In genomic region chr14:50533314-50533705, GRCh38 we compare ENCODE assay signal across 8 cellular contexts. TPM values are rescaled to one million over a fixed set of nuclear protein-coding genes. Genes with fewer than 3 reads are reported as not detected.
DNase-seq lines count a peak whose midpoint lies in the region; ATAC-seq, FAIRE-seq and TF ChIP-seq lines count a peak whose summit lies in the region.

No MANE protein-coding gene starts in this region.

- H3K4me1 ChIP-seq in thoracic aorta (ENCODE audit: control insufficient read depth in 1 of 2, low read depth in 2 of 2): peaks cover 10 to 39% of the 10 kb centered on the region in 2 donors

- no peaks in the 10 kb centered on the region for H3K27me3 Mint-ChIP-seq in activated CD4-positive, alpha-beta T cell treated with anti-CD3 and anti-CD28 coated beads for 36 hours
- H3K27me3 Mint-ChIP-seq in immature natural killer cell (ENCODE audit: low read depth in 3 of 3): peaks cover 2 to 10% (median 4%) of the 10 kb centered on the region in 3 donors

- no peak for FAIRE-seq in frontal cortex (lab: Jason Lieb, UNC)

- no peaks in the 10 kb centered on the region for H3K36me3 ChIP-seq in thoracic aorta

- no peak for ATAC-seq in activated CD4-positive, alpha-beta T cell treated with anti-CD3 and anti-CD28 coated beads for 36 hours
- no peak for ATAC-seq in thoracic aorta (ENCODE audit: insufficient number of reproducible peaks, low FRiP score, low read depth)

- no peak for TF ChIP-seq CTCF in thoracic aorta (IDR thresholded peaks at IDR 0.05)

- H3K27me3 ChIP-seq in thoracic aorta (replicated peaks; ENCODE audit: insufficient read depth): no peaks in the 10 kb centered on the region

- H3K27ac Mint-ChIP-seq in activated CD4-positive, alpha-beta T cell treated with anti-CD3 and anti-CD28 coated beads for 36 hours: peak overlapping the region; percentile 53
- peak overlapping the region; percentile 87 to 93 (median 90) for H3K27ac Mint-ChIP-seq in immature natural killer cell

- peak overlapping the region; percentile 90 for H3K4me3 Mint-ChIP-seq in activated CD4-positive, alpha-beta T cell treated with anti-CD3 and anti-CD28 coated beads for 36 hours
- H3K4me3 Mint-ChIP-seq in immature natural killer cell: peak overlapping the region; percentile 83 to 95 (median 93)

- POLR2A ChIA-PET in activated CD4-positive, alpha-beta T cell treated with anti-CD3 and anti-CD28 coated beads for 36 hours (lab: Charles Lee): interaction anchor here (0.8 kb wide), 1 partner anchor 561 kb away, joined by 3 read pairs; no protein-coding TSS in a partner anchor

- no peaks in the 10 kb centered on the region for H3K9me3 ChIP-seq in thoracic aorta

- H3K9me3 Mint-ChIP-seq in activated CD4-positive, alpha-beta T cell treated with anti-CD3 and anti-CD28 coated beads for 36 hours (ENCODE audit: low read depth): peaks cover 4% of the 10 kb centered on the region
- no peaks in the 10 kb centered on the region for H3K9me3 Mint-ChIP-seq in immature natural killer cell

- H3K4me3 ChIP-seq in thoracic aorta: peak overlapping the region; percentile 94

- no peak overlapping the region for H3K27ac ChIP-seq in thoracic aorta

- intact Hi-C loops in activated CD4-positive, alpha-beta T cell treated with anti-CD3 and anti-CD28 coated beads for 36 hours (cut with DNase I, micrococcal nuclease): loop anchor here (2.0 to 5.0 kb wide), 5 partner anchors 134 to 899 kb away; partner anchors contain the start of genes CDKL1 (in 1 of the 2), DNAAF2 (in 1 of the 2), NEMF (in 1 of the 2) and SAV1 (in 1 of the 2)

- CTCF ChIA-PET in activated CD4-positive, alpha-beta T cell treated with anti-CD3 and anti-CD28 coated beads for 36 hours (lab: Charles Lee): interaction anchor here (0.6 to 2.4 kb wide), 2 partner anchors 212 to 318 kb away, joined by 5 to 14 read pairs; no protein-coding TSS in a partner anchor

- no peak for DNase-seq in activated CD4-positive, alpha-beta T cell treated with anti-CD3 and anti-CD28 coated beads for 36 hours
- DNase-seq in activated CD4-positive, alpha-beta T cell treated with anti-CD3 and anti-CD28 coated beads for 48 hours: no peak
- DNase-seq in SIG-M5 (lab: John Stamatoyannopoulos, UW) (peak; percentile 60), immature natural killer cell (no peak), thoracic aorta (ENCODE audit: low spot score) (no peak), NCI-H524 treated with DMSO at 0.1 percent for 48 hours (lab: John Stamatoyannopoulos, UW) (no peak), NCI-H2081 treated with DMSO at 0.1 percent for 48 hours (lab: John Stamatoyannopoulos, UW) (no peak), frontal cortex (ENCODE audit: low spot score in 2 of 2) (no peak)

- H3K4me1 Mint-ChIP-seq in activated CD4-positive, alpha-beta T cell treated with anti-CD3 and anti-CD28 coated beads for 36 hours: peaks cover 41% of the 10 kb centered on the region
- peaks cover 41 to 46% of the 10 kb centered on the region in 2 donors for H3K4me1 Mint-ChIP-seq in immature natural killer cell

- H3K36me3 Mint-ChIP-seq in activated CD4-positive, alpha-beta T cell treated with anti-CD3 and anti-CD28 coated beads for 36 hours (ENCODE audit: low read depth): peaks cover 12% of the 10 kb centered on the region
- H3K36me3 Mint-ChIP-seq in immature natural killer cell: no peaks in the 10 kb centered on the region

RNA-seq across cellular contexts. Expression of gene MAP4K5, which starts 0.9 kb away (rescaled TPM):
- total RNA-seq in activated CD4-positive, alpha-beta T cell treated with anti-CD3 and anti-CD28 coated beads for 36 hours: 10 to 100 TPM; 19.1 to 31.2 TPM
- polyA plus RNA-seq in immature natural killer cell: 10 to 100 TPM; 17.4 to 46.0 (median 19.0) TPM
- total RNA-seq in thoracic aorta (100 to 1,000 TPM; 231 to 238 TPM), frontal cortex (85.2 TPM)

RNA-seq across cellular contexts. Expression of gene ATL1, which starts 26.6 kb away (rescaled TPM):
- under 1 TPM; 0.82 to 0.91 TPM for total RNA-seq in activated CD4-positive, alpha-beta T cell treated with anti-CD3 and anti-CD28 coated beads for 36 hours
- polyA plus RNA-seq in immature natural killer cell: 1 to 10 TPM in 2 of 3 donors, not detected in 1; 1.4 to 3.6 TPM
- 10 to 100 TPM in 1 of 2 donors, 1 to 10 TPM in 1; 9.5 to 14.3 TPM for total RNA-seq in thoracic aorta
- 95.8 TPM for total RNA-seq in frontal cortex

Comparison
In these comparisons a context has a peak if more than half of its experiments do, and no peak if none do; other contexts are left out.
1. RNA of gene ATL1, which starts 26.6 kb away (total RNA-seq): 95.8 TPM in frontal cortex (single experiment) and 9.5 to 14.3 TPM in thoracic aorta; 0.82 to 0.91 TPM in activated CD4-positive, alpha-beta T cell treated with anti-CD3 and anti-CD28 coated beads for 36 hours; every median in the first group is over 4 times any median in the second.